Comparison of ENCODE assay signal across 21 cellular contexts in genomic region chr11:109371444-109372176, GRCh38. TPM values are rescaled to one million over a fixed set of nuclear protein-coding genes. Genes with fewer than 3 reads are reported as not detected.
DNase-seq lines count a peak whose midpoint lies in the region; ATAC-seq and TF ChIP-seq lines count a peak whose summit lies in the region.
"Had no signal": no experiment of that assay in that cellular context is flagged by ENCODE, and none has a peak within 500 bp of the region (broad histone marks: within the 10 kb centered on the region; RNA-seq: fewer than 3 reads in every experiment).

No MANE protein-coding gene starts in this region.

- H3K27me3 ChIP-seq in mesendoderm (ENCODE audit: insufficient read depth, low read length, poor library complexity) (no peaks in the 10 kb centered on the region), heart right ventricle (no peaks in the 10 kb centered on the region), stomach (no peaks in the 10 kb centered on the region)

- no peak overlapping the region for H3K56ac ChIP-seq in mesendoderm (ENCODE audit: low read length)

- H3K4me3 ChIP-seq in mesendoderm (ENCODE audit: low read length) (no peak overlapping the region), heart right ventricle (no peak overlapping the region), stomach (no peak overlapping the region)

- H2BK120ac ChIP-seq in mesendoderm (ENCODE audit: low read depth, low read length), result no peak overlapping the region

- no peak overlapping the region for H2AK5ac ChIP-seq in mesendoderm (ENCODE audit: low read length)

- H3K27ac ChIP-seq in mesendoderm (ENCODE audit: low read depth, low read length) (no peak overlapping the region), heart right ventricle (no peak overlapping the region), stomach (no peak overlapping the region)

- no peaks in the 10 kb centered on the region for H3K79me2 ChIP-seq in mesendoderm (ENCODE audit: control insufficient read depth, insufficient read depth, low read length)

- H3K4ac ChIP-seq in mesendoderm (ENCODE audit: low read depth, low read length), result no peak overlapping the region

- peak; percentile 25 for DNase-seq in EL
- peak; percentile 70 for DNase-seq in M059J (ENCODE audit: low read depth)
- DNase-seq in dermis blood vessel endothelial cell, result peak; percentile 1
- peak; percentile 55 for DNase-seq in mesendoderm
- no peak for DNase-seq in heart right ventricle
- no peak for DNase-seq in stimulated activated CD4-positive, alpha-beta T cell treated with anti-CD3 and anti-CD28 coated beads, Interleukin-2, amount 100 ng/mL, for 48 hours
- no peak for DNase-seq in stomach
- DNase-seq: C1 segment of cervical spinal cord; DMS 273 treated with DMSO at 0.1 percent for 48 hours; DND-41; GF-D8; KG1; NCI-H1417 treated with DMSO at 0.1 percent for 48 hours; NCI-H2029; NCI-H2171; NK-92 treated with Interleukin-12 subunit alpha and Interleukin-12 subunit beta, amount 100 ng/mL, for 24 hours had no signal

- TF ChIP-seq POLR2A in stomach (IDR thresholded peaks at IDR 0.05), result no peak

- H3K9me3 ChIP-seq in heart right ventricle (peaks cover 0 to 13% (median 0%) of the 10 kb centered on the region in 11 donors), stomach (no peaks in the 10 kb centered on the region)

- no peak for TF ChIP-seq CTCF in heart right ventricle (IDR thresholded peaks at IDR 0.05)
- no peak for TF ChIP-seq CTCF in stomach (IDR thresholded peaks at IDR 0.05)

- H2BK15ac ChIP-seq in mesendoderm (replicated peaks; ENCODE audit: low read depth), result no peak overlapping the region

- H4K5ac ChIP-seq in mesendoderm (ENCODE audit: low read length), result no peak overlapping the region

- H3K36me3 ChIP-seq in mesendoderm (ENCODE audit: control insufficient read depth, insufficient read depth, low read length) (no peaks in the 10 kb centered on the region), heart right ventricle (no peaks in the 10 kb centered on the region), stomach (no peaks in the 10 kb centered on the region)

- H3K4me1 ChIP-seq in mesendoderm (ENCODE audit: control insufficient read depth, low read depth, low read length) (no peaks in the 10 kb centered on the region), heart right ventricle (peaks cover 0 to 7% (median 4%) of the 10 kb centered on the region in 9 donors), stomach (no peaks in the 10 kb centered on the region)

- WGBS in mesendoderm (ENCODE audit: extremely low coverage, insufficient coverage, low lambda C conversion rate), result no CpG with 5 or more reads among the region's 2 CpGs
- 60 to 64% methylated on average over 2 of the region's 2 CpGs for WGBS in heart right ventricle, 2 donors
- 53 to 59% (median 57%) methylated on average over 2 of the region's 2 CpGs for WGBS in stomach, 5 donors

- intact Hi-C loops in heart right ventricle (cut with DNase I) (no loop called here), stomach (cut with DNase I; ENCODE audit: low total_unique reads) (no loop called here)

- no peak overlapping the region for H2BK5ac ChIP-seq in mesendoderm (ENCODE audit: low read length)

- H3K23ac ChIP-seq in mesendoderm (ENCODE audit: low read length), result no peak overlapping the region

- H3K79me1 ChIP-seq in mesendoderm (ENCODE audit: low read length), result no peaks in the 10 kb centered on the region

- TF ChIP-seq EP300 in stomach (IDR thresholded peaks at IDR 0.05), result no peak

- H3K4me2 ChIP-seq in mesendoderm (ENCODE audit: low read length), result no peak overlapping the region

- no peak for ATAC-seq in GM21447 (IDR thresholded peaks at IDR 0.05; ENCODE audit: unreplicated experiment)
- no peak for ATAC-seq in heart right ventricle
- ATAC-seq: Right ventricle myocardium inferior had no signal

- no peak overlapping the region for H4K8ac ChIP-seq in mesendoderm (ENCODE audit: low read depth, low read length)

- no peak overlapping the region for H3K18ac ChIP-seq in mesendoderm (ENCODE audit: low read length)

- no peak overlapping the region for H3K9ac ChIP-seq in mesendoderm (ENCODE audit: low read length)

RNA-seq across cellular contexts. Expression of gene C11orf87, which starts 50.4 kb away (rescaled TPM):
- total RNA-seq in M059J (2014; rRNA removed; shearing (Covaris generic)), result 0.02 and 0.34 TPM in 2 replicates
- total RNA-seq in dermis blood vessel endothelial cell (not detected in 2 replicates), heart right ventricle (under 1 TPM in 6 of 10 donors, not detected in 4; 0.04 to 0.27 (median 0.07) TPM), stomach (under 1 TPM in 1 of 5 donors, not detected in 4; 0.18 TPM)
- 0.58 TPM for polyA plus RNA-seq in mesendoderm (2013, experiment 1 of 2)
- polyA plus RNA-seq in mesendoderm (2013, experiment 2 of 2), result 0.53 TPM
- polyA plus RNA-seq in heart right ventricle (under 1 TPM in 1 of 2 donors, not detected in 1; under 0.01 TPM), stomach (under 1 TPM in 1 of 3 donors, not detected in 2; 0.03 TPM)
- total RNA-seq: H4, NCI-H460, Right ventricle myocardium inferior, SK-MEL-5 had no signal

Comparison
In these comparisons a context has a peak if more than half of its experiments do, and no peak if none do; other contexts are left out.
1. DNase-seq: peak in EL (single experiment), M059J (single experiment), dermis blood vessel endothelial cell (single experiment) and mesendoderm (single experiment); none in heart right ventricle (0 of 2), stimulated activated CD4-positive, alpha-beta T cell treated with anti-CD3 and anti-CD28 coated beads, Interleukin-2, amount 100 ng/mL, for 48 hours (0 of 2) and stomach (single experiment).